Comparison of ENCODE assay signal across 8 cellular contexts in the genomic region with DNA sequence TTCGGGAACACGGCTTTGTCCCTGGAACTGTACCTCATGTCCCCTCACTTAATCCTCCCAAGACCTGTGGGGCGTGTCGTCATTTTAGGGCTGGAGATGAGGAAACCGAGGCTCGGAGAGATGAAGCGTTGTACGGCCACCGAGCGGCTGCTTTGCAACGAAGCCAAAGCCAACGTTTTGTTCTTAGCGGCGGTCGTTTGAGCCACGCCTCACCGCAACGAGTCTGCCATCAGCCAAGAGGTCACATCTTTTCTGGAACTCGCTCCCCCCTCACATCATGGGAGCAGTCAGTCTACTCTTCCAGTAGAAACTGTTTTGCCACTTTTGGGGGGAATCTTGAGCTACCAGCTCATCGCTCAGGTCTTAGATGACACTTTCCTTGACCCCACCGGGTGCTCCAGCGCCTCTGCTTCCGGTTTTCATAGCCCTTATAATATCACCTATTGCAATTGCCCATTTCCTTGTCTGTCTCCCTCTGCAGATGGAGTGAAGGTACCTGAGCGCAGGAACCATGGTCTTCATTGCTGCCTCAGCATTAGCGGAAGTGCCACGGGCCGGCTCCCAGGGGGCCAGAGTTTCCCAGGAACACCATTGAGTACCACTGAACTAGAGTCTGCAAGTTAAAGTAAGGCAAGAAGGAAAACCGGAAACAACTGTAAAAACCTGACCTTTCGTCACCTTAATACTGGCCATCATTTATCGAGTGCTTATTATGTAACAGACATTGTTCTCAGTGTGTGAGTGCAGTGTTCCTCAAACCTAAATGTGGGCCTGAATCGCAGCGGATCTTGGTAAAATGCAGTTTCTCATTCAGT. TPM values are rescaled to one million over a fixed set of nuclear protein-coding genes. Genes with fewer than 3 reads are reported as not detected.
DNase-seq lines count a peak whose midpoint lies in the region; ATAC-seq and TF ChIP-seq lines count a peak whose summit lies in the region.

No MANE protein-coding gene starts in this region.

- no peaks in the 10 kb centered on the region for H3K79me2 ChIP-seq in KMS-11 (ENCODE audit: insufficient read depth, low read depth)

- DNase-seq in lower leg skin (ENCODE audit: low spot score in 2 of 2) (no peak), upper lobe of left lung (peak in 1 of 2 donors; percentile 40), midbrain (lab: John Stamatoyannopoulos, UW) (no peak), HPDE6-E6E7 (ENCODE audit: extremely low spot score) (no peak), OCI-M2 (lab: John Stamatoyannopoulos, UW; ENCODE audit: unreplicated experiment) (no peak)

- no peak for TF ChIP-seq EP300 in upper lobe of left lung (IDR thresholded peaks at IDR 0.05)

- no peak overlapping the region for H3K4me3 ChIP-seq in KMS-11 (IDR thresholded peaks at IDR 0.05; ENCODE audit: insufficient read depth, low read depth, low read length)
- H3K4me3 ChIP-seq in lower leg skin (ENCODE audit: low read depth, poor library complexity, severe bottlenecking): peak overlapping the region; percentile 41
- peak overlapping the region; percentile 46 to 72 (median 61) for H3K4me3 ChIP-seq in upper lobe of left lung

- no peaks in the 10 kb centered on the region for H3K27me3 Mint-ChIP-seq in brain

- H3K36me3 ChIP-seq in KMS-11 (ENCODE audit: insufficient read depth) (no peaks in the 10 kb centered on the region), upper lobe of left lung (no peaks in the 10 kb centered on the region)

- H3K27ac Mint-ChIP-seq in brain: peak overlapping the region in 3 of 5 experiments; percentile 18 to 30 (median 28)

- H4K20me1 ChIP-seq in KMS-11 (ENCODE audit: insufficient read depth): no peaks in the 10 kb centered on the region

- no peaks in the 10 kb centered on the region for H3K27me3 ChIP-seq in KMS-11 (ENCODE audit: insufficient read depth, low read depth)
- no peaks in the 10 kb centered on the region for H3K27me3 ChIP-seq in upper lobe of left lung

- H3K9me3 ChIP-seq in upper lobe of left lung: no peaks in the 10 kb centered on the region

- peak overlapping the region; percentile 95 for H2AFZ ChIP-seq in KMS-11 (ENCODE audit: low read depth)

- H3K36me3 Mint-ChIP-seq in brain: no peaks in the 10 kb centered on the region

- H3K27ac ChIP-seq in KMS-11: peak overlapping the region; percentile 55; the same call in 1 of the 2 replicates
- peak overlapping the region; percentile 97 to 99 (median 98) for H3K27ac ChIP-seq in upper lobe of left lung

- WGBS in lower leg skin, 2 donors: 38 to 55% methylated on average over 23 to 31 of the region's 32 CpGs
- 22 to 39% methylated on average over 32 of the region's 32 CpGs for WGBS in upper lobe of left lung, 2 donors

- H3K9ac ChIP-seq in KMS-11: peak overlapping the region; percentile 85

- H3K9me3 Mint-ChIP-seq in brain: peaks cover 0 to 3% (median 0%) of the 10 kb centered on the region in 5 experiments

- H3K4me3 Mint-ChIP-seq in brain: peak overlapping the region; percentile 31 to 74 (median 58)

- H3K4me1 Mint-ChIP-seq in brain: peaks cover 35% of the 10 kb centered on the region

- intact Hi-C loops in lower leg skin (cut with DNase I; ENCODE audit: low total_unique reads): no loop called here

- peaks cover 6% of the 10 kb centered on the region for H3K4me1 ChIP-seq in KMS-11 (ENCODE audit: low read depth, poor library complexity, severe bottlenecking)
- H3K4me1 ChIP-seq in upper lobe of left lung: peaks cover 50 to 79% (median 68%) of the 10 kb centered on the region in 4 donors

- peak; percentile 2 for ATAC-seq in GM18502 (IDR thresholded peaks at IDR 0.05; ENCODE audit: poor library complexity, unreplicated experiment)
- ATAC-seq in upper lobe of left lung (ENCODE audit: low FRiP score in 2 of 2): peak in 1 of 2 donors; percentile 16

- TF ChIP-seq CTCF in KMS-11 (conservative IDR thresholded peaks at IDR 0.05; ENCODE audit: low read depth, low read length) (no peak; the same call in 1 of the 2 replicates), brain (conservative IDR thresholded peaks at IDR 0.05) (no peak), lower leg skin (IDR thresholded peaks at IDR 0.05) (no peak), upper lobe of left lung (IDR thresholded peaks at IDR 0.05) (no peak)

- TF ChIP-seq POLR2A in lower leg skin (IDR thresholded peaks at IDR 0.05) (no peak), upper lobe of left lung (IDR thresholded peaks at IDR 0.05) (no peak)

- H3K4me2 ChIP-seq in KMS-11: peak overlapping the region; percentile 76

RNA-seq across cellular contexts. Expression of gene NINJ2, which starts 19.6 kb away (rescaled TPM):
- 26.6 TPM for polyA plus RNA-seq in brain (ENCODE audit: insufficient read depth, low read depth, low replicate concordance)
- total RNA-seq in lower leg skin: 10 to 100 TPM in 2 of 4 donors, 1 to 10 TPM in 2; 4.5 to 30.8 (median 11.5) TPM
- total RNA-seq in upper lobe of left lung: 10 to 100 TPM; 15.6 to 73.3 (median 36.2) TPM
